9 cellular contexts compared by ENCODE assay signal in genomic region chr10:103916254-103916653, GRCh38. TPM values are rescaled to one million over a fixed set of nuclear protein-coding genes. Genes with fewer than 3 reads are reported as not detected.
DNase-seq lines count a peak whose midpoint lies in the region; ATAC-seq and TF ChIP-seq lines count a peak whose summit lies in the region.
"Had no signal": no experiment of that assay in that cellular context is flagged by ENCODE, and none has a peak within 500 bp of the region (broad histone marks: within the 10 kb centered on the region; RNA-seq: fewer than 3 reads in every experiment).

No MANE protein-coding gene starts in this region.

- H3K4me1 Mint-ChIP-seq in activated T-cell treated with anti-CD3 and anti-CD28 coated beads, Interleukin-2, amount 50 U/mL, for 4 hours (ENCODE audit: low read depth): peaks cover 65% of the 10 kb centered on the region

- H3K27me3 Mint-ChIP-seq in activated T-cell treated with anti-CD3 and anti-CD28 coated beads, Interleukin-2, amount 50 U/mL, for 4 hours (ENCODE audit: low read depth): no peaks in the 10 kb centered on the region

- in situ Hi-C loops in astrocyte of the cerebellum (cut with HindIII; ENCODE audit: low sequenced_read_pairs) (no loop called here), HAP-1 (cut with MboI; ENCODE audit: low sequenced_read_pairs) (no loop called here)

- H3K4me3 Mint-ChIP-seq in activated T-cell treated with anti-CD3 and anti-CD28 coated beads, Interleukin-2, amount 50 U/mL, for 4 hours: peak overlapping the region; percentile 97

- WGBS in right lobe of liver (ENCODE audit: insufficient coverage, low coverage, low lambda C conversion rate, missing lambda C conversion rate): 22% methylated on average over 1 of the region's 1 CpG

- H3K4me3 ChIP-seq in astrocyte of the cerebellum (ENCODE audit: low read depth, low read length) (peak overlapping the region; percentile 63), right lobe of liver (no peak overlapping the region), tibial artery (peak overlapping the region; percentile 65 to 75), HAP-1 (no peak overlapping the region)

- H3K9me3 ChIP-seq in right lobe of liver (no peaks in the 10 kb centered on the region), tibial artery (no peaks in the 10 kb centered on the region), HAP-1 (peaks cover 4% of the 10 kb centered on the region; the same call in 1 of the 2 replicates)

- peaks cover 11% of the 10 kb centered on the region for H3K36me3 Mint-ChIP-seq in activated T-cell treated with anti-CD3 and anti-CD28 coated beads, Interleukin-2, amount 50 U/mL, for 4 hours (ENCODE audit: insufficient read depth)

- TF ChIP-seq POLR2A in right lobe of liver (IDR thresholded peaks at IDR 0.05): no peak

- H3K4me1 ChIP-seq in right lobe of liver: peaks cover 0 to 26% (median 8%) of the 10 kb centered on the region in 4 donors
- H3K4me1 ChIP-seq in tibial artery: peaks cover 0 to 31% (median 22%) of the 10 kb centered on the region in 4 donors
- peaks cover 17% of the 10 kb centered on the region for H3K4me1 ChIP-seq in HAP-1

- no peak for TF ChIP-seq CTCF in astrocyte of the cerebellum (IDR thresholded peaks at IDR 0.05; ENCODE audit: low read depth, low read length, missing control alignments)
- TF ChIP-seq CTCF in right lobe of liver (IDR thresholded peaks at IDR 0.05): no peak
- TF ChIP-seq CTCF in tibial artery (IDR thresholded peaks at IDR 0.05): no peak

- no peak for DNase-seq in activated T-cell treated with anti-CD3 and anti-CD28 coated beads, Interleukin-2, amount 50 U/mL, for 4 hours
- DNase-seq in activated T-cell treated with anti-CD3 and anti-CD28 coated beads for 4 hours: no peak
- DNase-seq in astrocyte of the cerebellum (ENCODE audit: low read depth): no peak
- no peak for DNase-seq in right lobe of liver
- no peak for DNase-seq in tibial artery
- DNase-seq in HAP-1 (ENCODE audit: low spot score in 2 of 2): no peak
- DNase-seq in left lobe of liver (ENCODE audit: low spot score): no peak
- no peak for DNase-seq in caudate nucleus (lab: John Stamatoyannopoulos, UW)
- DNase-seq: NCI-H1048 had no signal

- H3K36me3 ChIP-seq in right lobe of liver (no peaks in the 10 kb centered on the region), tibial artery (peaks cover 0 to 9% (median 0%) of the 10 kb centered on the region in 3 donors), HAP-1 (replicated peaks) (no peaks in the 10 kb centered on the region)

- ATAC-seq in activated T-cell treated with anti-CD3 and anti-CD28 coated beads, Interleukin-2, amount 50 U/mL, for 4 hours: no peak
- ATAC-seq in right lobe of liver: no peak
- no peak for ATAC-seq in left lobe of liver

- H3K27me3 ChIP-seq in right lobe of liver (no peaks in the 10 kb centered on the region), tibial artery (no peaks in the 10 kb centered on the region), HAP-1 (ENCODE audit: low read depth) (no peaks in the 10 kb centered on the region)

- intact Hi-C loops in right lobe of liver (cut with DNase I) (no loop called here), tibial artery (cut with DNase I; ENCODE audit: low total_unique reads) (no loop called here)

- H3K27ac ChIP-seq in right lobe of liver (peak overlapping the region in 2 of 3 donors; percentile 67 to 81), tibial artery (peak overlapping the region; percentile 90 to 91), caudate nucleus (ENCODE audit: low read depth, low read length) (no peak overlapping the region)

- peaks cover 6% of the 10 kb centered on the region for H3K9me3 Mint-ChIP-seq in activated T-cell treated with anti-CD3 and anti-CD28 coated beads, Interleukin-2, amount 50 U/mL, for 4 hours

RNA-seq across cellular contexts. Expression of gene STN1, which starts 1.7 kb away (rescaled TPM):
- 10 to 100 TPM; 10.3 to 12.8 (median 10.4) TPM for total RNA-seq in activated T-cell treated with anti-CD3 and anti-CD28 coated beads, Interleukin-2, amount 50 U/mL, for 4 hours
- total RNA-seq in right lobe of liver (10 to 100 TPM in 2 of 6 experiments, 1 to 10 TPM in 4; 6.1 to 13.3 (median 6.6) TPM), left lobe of liver (5.8 TPM)

RNA-seq across cellular contexts. Expression of gene SLK, which starts 50.7 kb away (rescaled TPM):
- 10 to 100 TPM; 18.8 to 19.8 (median 19.4) TPM for total RNA-seq in activated T-cell treated with anti-CD3 and anti-CD28 coated beads, Interleukin-2, amount 50 U/mL, for 4 hours
- 10 to 100 TPM in 5 of 6 experiments, 1 to 10 TPM in 1; 7.9 to 16.3 (median 13.0) TPM for total RNA-seq in right lobe of liver
- 8.7 TPM for total RNA-seq in left lobe of liver

Comparison
In these comparisons a context has a peak if more than half of its experiments do, and no peak if none do; other contexts are left out.
1. H3K4me3 ChIP-seq: peak in astrocyte of the cerebellum (single experiment) and tibial artery (2 of 2); none in right lobe of liver (0 of 3) and HAP-1 (single experiment).